In genomic region chr7:102974366-102975236, GRCh38 we compare ENCODE assay signal across 14 cellular contexts.
DNase-seq lines count a peak whose midpoint lies in the region; ATAC-seq and TF ChIP-seq lines count a peak whose summit lies in the region.
"Had no signal": no experiment of that assay in that cellular context is flagged by ENCODE, and none has a peak within 500 bp of the region (broad histone marks: within the 10 kb centered on the region; RNA-seq: fewer than 3 reads in every experiment).

No MANE protein-coding gene starts in this region.

- no peak overlapping the region for H3K4me2 ChIP-seq in trophoblast cell (ENCODE audit: low read length)

- no peak overlapping the region for H3K4me3 Mint-ChIP-seq in activated CD4-positive, alpha-beta memory T cell treated with anti-CD3 and anti-CD28 coated beads, Interleukin-2, amount 10 ng/mL, durations not matched to agents 7 days and 5 days
- H3K4me3 Mint-ChIP-seq in stimulated activated memory B cell treated with anti-CD40 and anti-IgM and Interleukin-4, amounts not matched to agents 10 μg/mL and 1 μg/mL and 100 μg/mL, for 72 hours, result no peak overlapping the region
- H3K4me3 Mint-ChIP-seq: activated T-cell treated with anti-CD3 and anti-CD28 coated beads, Interleukin-2, amount 50 U/mL, for 72 hours had no signal

- no peak overlapping the region for H4K91ac ChIP-seq in trophoblast cell (ENCODE audit: low read depth, low read length)

- H3K14ac ChIP-seq in trophoblast cell (ENCODE audit: low read length), result no peak overlapping the region

- H3K23ac ChIP-seq in trophoblast cell (ENCODE audit: low read length), result no peak overlapping the region

- H2BK120ac ChIP-seq in trophoblast cell (ENCODE audit: insufficient read depth, low read length, poor library complexity), result no peak overlapping the region

- H3K79me1 ChIP-seq in trophoblast cell (ENCODE audit: low read length), result no peaks in the 10 kb centered on the region

- no peaks in the 10 kb centered on the region for H3K79me2 ChIP-seq in trophoblast cell (ENCODE audit: control insufficient read depth, insufficient read depth, low read length, poor library complexity)

- H3K4ac ChIP-seq in trophoblast cell (ENCODE audit: low read depth, low read length), result no peak overlapping the region

- H3K9me3 Mint-ChIP-seq in activated CD4-positive, alpha-beta memory T cell treated with anti-CD3 and anti-CD28 coated beads, Interleukin-2, amount 10 ng/mL, durations not matched to agents 7 days and 5 days, result no peaks in the 10 kb centered on the region
- H3K9me3 Mint-ChIP-seq in stimulated activated memory B cell treated with anti-CD40 and anti-IgM and Interleukin-4, amounts not matched to agents 10 μg/mL and 1 μg/mL and 100 μg/mL, for 72 hours, result no peaks in the 10 kb centered on the region
- H3K9me3 Mint-ChIP-seq: activated T-cell treated with anti-CD3 and anti-CD28 coated beads, Interleukin-2, amount 50 U/mL, for 72 hours had no signal

- 87 to 91% (median 89%) methylated on average over 15 of the region's 15 CpGs for WGBS in heart left ventricle, 4 donors
- WGBS in trophoblast cell (ENCODE audit: extremely low coverage, insufficient coverage, insufficient read length), result 100% methylated on average over 3 of the region's 15 CpGs

- H4K8ac ChIP-seq in trophoblast cell (ENCODE audit: low read depth, low read length), result no peak overlapping the region

- POLR2A ChIA-PET in activated CD4-positive, alpha-beta memory T cell treated with anti-CD3 and anti-CD28 coated beads, Interleukin-2, amount 10 ng/mL, durations not matched to agents 7 days and 5 days (lab: Charles Lee), result no interaction called here

- peak; percentile 26 for TF ChIP-seq CTCF in left ventricle myocardium inferior (IDR thresholded peaks at IDR 0.05; ENCODE audit: borderline replicate concordance)
- TF ChIP-seq CTCF in heart left ventricle (IDR thresholded peaks at IDR 0.05), result peak in 1 of 12 donors; percentile 26
- TF ChIP-seq CTCF in NB4 (IDR thresholded peaks at IDR 0.05; ENCODE audit: low read depth, low read length), result peak; percentile 30
- peak; percentile 39 for TF ChIP-seq CTCF in choroid plexus epithelial cell (conservative IDR thresholded peaks at IDR 0.05; ENCODE audit: low read depth, low read length)

- no peaks in the 10 kb centered on the region for H3K27me3 Mint-ChIP-seq in activated CD4-positive, alpha-beta memory T cell treated with anti-CD3 and anti-CD28 coated beads, Interleukin-2, amount 10 ng/mL, durations not matched to agents 7 days and 5 days
- peaks cover 13% of the 10 kb centered on the region for H3K27me3 Mint-ChIP-seq in stimulated activated memory B cell treated with anti-CD40 and anti-IgM and Interleukin-4, amounts not matched to agents 10 μg/mL and 1 μg/mL and 100 μg/mL, for 72 hours

- no peak overlapping the region for H2BK5ac ChIP-seq in trophoblast cell (ENCODE audit: low read depth, low read length, poor library complexity)

- H3K4me1 ChIP-seq in left ventricle myocardium inferior, result no peaks in the 10 kb centered on the region
- H3K4me1 ChIP-seq in heart left ventricle, result peaks cover 0 to 5% (median 0%) of the 10 kb centered on the region in 12 donors
- no peaks in the 10 kb centered on the region for H3K4me1 ChIP-seq in trophoblast cell (ENCODE audit: control insufficient read depth in 1 of 2, insufficient read depth in 2 of 2, low read length in 2 of 2)
- H3K4me1 ChIP-seq: pancreas had no signal

- H3K4me1 Mint-ChIP-seq in activated CD4-positive, alpha-beta memory T cell treated with anti-CD3 and anti-CD28 coated beads, Interleukin-2, amount 10 ng/mL, durations not matched to agents 7 days and 5 days, result no peaks in the 10 kb centered on the region
- no peaks in the 10 kb centered on the region for H3K4me1 Mint-ChIP-seq in stimulated activated memory B cell treated with anti-CD40 and anti-IgM and Interleukin-4, amounts not matched to agents 10 μg/mL and 1 μg/mL and 100 μg/mL, for 72 hours

- H3K27me3 ChIP-seq in left ventricle myocardium inferior (ENCODE audit: low read depth), result no peaks in the 10 kb centered on the region
- no peaks in the 10 kb centered on the region for H3K27me3 ChIP-seq in heart left ventricle
- no peaks in the 10 kb centered on the region for H3K27me3 ChIP-seq in trophoblast cell (ENCODE audit: insufficient read depth, low read length)
- H3K27me3 ChIP-seq: pancreas had no signal

- H2AFZ ChIP-seq in trophoblast cell (ENCODE audit: insufficient read depth, low read length, poor library complexity), result no peak overlapping the region

- no peak overlapping the region for H3K27ac Mint-ChIP-seq in activated CD4-positive, alpha-beta memory T cell treated with anti-CD3 and anti-CD28 coated beads, Interleukin-2, amount 10 ng/mL, durations not matched to agents 7 days and 5 days
- H3K27ac Mint-ChIP-seq in stimulated activated memory B cell treated with anti-CD40 and anti-IgM and Interleukin-4, amounts not matched to agents 10 μg/mL and 1 μg/mL and 100 μg/mL, for 72 hours, result no peak overlapping the region
- H3K27ac Mint-ChIP-seq: activated T-cell treated with anti-CD3 and anti-CD28 coated beads, Interleukin-2, amount 50 U/mL, for 72 hours had no signal

- H3K27ac ChIP-seq in left ventricle myocardium inferior (replicated peaks) (no peak overlapping the region), heart left ventricle (no peak overlapping the region), trophoblast cell (ENCODE audit: low read depth, low read length) (no peak overlapping the region)
- H3K27ac ChIP-seq: pancreas had no signal

- H2AK5ac ChIP-seq in trophoblast cell (ENCODE audit: low read length), result no peak overlapping the region

- ATAC-seq in heart left ventricle, result no peak
- no peak for ATAC-seq in stimulated activated memory B cell treated with anti-CD40 and anti-IgM and Interleukin-4, amounts not matched to agents 10 μg/mL and 1 μg/mL and 100 μg/mL, for 72 hours
- ATAC-seq: activated T-cell treated with anti-CD3 and anti-CD28 coated beads, Interleukin-2, amount 50 U/mL, for 72 hours; pancreas had no signal

- TF ChIP-seq POLR2A in heart left ventricle (IDR thresholded peaks at IDR 0.05) (no peak), NB4 (IDR thresholded peaks at IDR 0.05; ENCODE audit: extremely low read depth, insufficient read length) (no peak)

- H3K9me3 ChIP-seq in left ventricle myocardium inferior (replicated peaks) (peaks cover 13% of the 10 kb centered on the region), heart left ventricle (peaks cover 0 to 10% (median 3%) of the 10 kb centered on the region in 12 donors), trophoblast cell (ENCODE audit: insufficient read depth, low read depth, low read length) (no peaks in the 10 kb centered on the region)
- H3K9me3 ChIP-seq: pancreas had no signal

- intact Hi-C loops in left ventricle myocardium inferior (cut with micrococcal nuclease), result no loop called here
- intact Hi-C loops in heart left ventricle (cut with DNase I), result no loop called here

- H3K4me3 ChIP-seq in left ventricle myocardium inferior (no peak overlapping the region), heart left ventricle (no peak overlapping the region), NB4 (ENCODE audit: low read depth, low read length) (no peak overlapping the region), choroid plexus epithelial cell (ENCODE audit: low read depth, low read length) (no peak overlapping the region), trophoblast cell (ENCODE audit: low read depth, low read length) (no peak overlapping the region)
- H3K4me3 ChIP-seq: pancreas had no signal

- DNase-seq in left ventricle myocardium inferior, result no peak
- DNase-seq in heart left ventricle, result no peak
- DNase-seq in NB4 (ENCODE audit: low read depth), result peak; percentile 54
- DNase-seq in choroid plexus epithelial cell (ENCODE audit: low read depth), result no peak
- DNase-seq in activated CD4-positive, alpha-beta memory T cell treated with anti-CD3 and anti-CD28 coated beads, Interleukin-2, amount 10 ng/mL, durations not matched to agents 7 days and 5 days, result no peak
- no peak for DNase-seq in SHP77 treated with DMSO at 0.1 percent for 48 hours (lab: John Stamatoyannopoulos, UW)
- DNase-seq in trophoblast cell, result no peak
- DNase-seq: activated T-cell treated with anti-CD3 and anti-CD28 coated beads, Interleukin-2, amount 50 U/mL, for 72 hours; AML-193; mammary epithelial cell; NCI-H226; pancreas; Right ventricle myocardium superior had no signal

- H4K12ac ChIP-seq in trophoblast cell (ENCODE audit: low read depth, low read length), result no peak overlapping the region

- CTCF ChIA-PET in activated CD4-positive, alpha-beta memory T cell treated with anti-CD3 and anti-CD28 coated beads, Interleukin-2, amount 10 ng/mL, durations not matched to agents 7 days and 5 days (lab: Charles Lee), result no interaction called here

- H3K36me3 Mint-ChIP-seq in activated CD4-positive, alpha-beta memory T cell treated with anti-CD3 and anti-CD28 coated beads, Interleukin-2, amount 10 ng/mL, durations not matched to agents 7 days and 5 days (ENCODE audit: low read depth), result no peaks in the 10 kb centered on the region
- no peaks in the 10 kb centered on the region for H3K36me3 Mint-ChIP-seq in stimulated activated memory B cell treated with anti-CD40 and anti-IgM and Interleukin-4, amounts not matched to agents 10 μg/mL and 1 μg/mL and 100 μg/mL, for 72 hours

- no peak overlapping the region for H3K18ac ChIP-seq in trophoblast cell (ENCODE audit: low read length)

- H3K9ac ChIP-seq in trophoblast cell (ENCODE audit: low read length), result no peak overlapping the region

- no peak overlapping the region for H2BK12ac ChIP-seq in trophoblast cell (ENCODE audit: low read length)

- H3K36me3 ChIP-seq in left ventricle myocardium inferior (no peaks in the 10 kb centered on the region), heart left ventricle (no peaks in the 10 kb centered on the region), trophoblast cell (ENCODE audit: control insufficient read depth in 1 of 2, insufficient read depth in 2 of 2, low read length in 2 of 2) (no peaks in the 10 kb centered on the region)
- H3K36me3 ChIP-seq: pancreas had no signal
